17 cellular contexts compared by ENCODE assay signal in genomic region chr19:23718802-23719201, GRCh38. TPM values are rescaled to one million over a fixed set of nuclear protein-coding genes. Genes with fewer than 3 reads are reported as not detected.
DNase-seq lines count a peak whose midpoint lies in the region; ATAC-seq and TF ChIP-seq lines count a peak whose summit lies in the region.
"Had no signal": no experiment of that assay in that cellular context is flagged by ENCODE, and none has a peak within 500 bp of the region (broad histone marks: within the 10 kb centered on the region; RNA-seq: fewer than 3 reads in every experiment).

No MANE protein-coding gene starts in this region.

- H3K18ac ChIP-seq in trophoblast cell (ENCODE audit: low read length), result no peak overlapping the region

- no peaks in the 10 kb centered on the region for H3K27me3 ChIP-seq in endodermal cell (ENCODE audit: control insufficient read depth, insufficient read depth, low read length, poor library complexity, severe bottlenecking)
- H3K27me3 ChIP-seq in trophoblast cell (ENCODE audit: insufficient read depth, low read length), result no peaks in the 10 kb centered on the region
- H3K27me3 ChIP-seq: SJSA1 had no signal

- H3K4me1 ChIP-seq in ES-I3 (ENCODE audit: insufficient read depth, low read length) (peaks cover 6% of the 10 kb centered on the region; the same call in 1 of the 2 replicates), endodermal cell (ENCODE audit: control insufficient read depth, insufficient read depth, low read length) (no peaks in the 10 kb centered on the region), trophoblast cell (ENCODE audit: control insufficient read depth in 1 of 2, insufficient read depth in 2 of 2, low read length in 2 of 2) (no peaks in the 10 kb centered on the region)
- H3K4me1 ChIP-seq: A549, HAP-1, SJSA1 had no signal

- H3K14ac ChIP-seq in trophoblast cell (ENCODE audit: low read length), result no peak overlapping the region

- H3K4me3 ChIP-seq in endodermal cell (ENCODE audit: low read length) (no peak overlapping the region), trophoblast cell (ENCODE audit: low read depth, low read length) (no peak overlapping the region)
- H3K4me3 ChIP-seq: A549, HAP-1, SJSA1 had no signal

- TF ChIP-seq CTCF in endodermal cell (conservative IDR thresholded peaks at IDR 0.05), result no peak

- H4K8ac ChIP-seq in trophoblast cell (ENCODE audit: low read depth, low read length), result no peak overlapping the region

- H3K4ac ChIP-seq in trophoblast cell (ENCODE audit: low read depth, low read length), result no peak overlapping the region

- H4K91ac ChIP-seq in trophoblast cell (ENCODE audit: low read depth, low read length), result no peak overlapping the region

- peak overlapping the region; percentile 43 for H3K4me2 ChIP-seq in trophoblast cell (ENCODE audit: low read length)
- H3K4me2 ChIP-seq: A549 had no signal

- no peak overlapping the region for H2AFZ ChIP-seq in trophoblast cell (ENCODE audit: insufficient read depth, low read length, poor library complexity)

- no peaks in the 10 kb centered on the region for H3K79me2 ChIP-seq in trophoblast cell (ENCODE audit: control insufficient read depth, insufficient read depth, low read length, poor library complexity)

- H3K9me3 Mint-ChIP-seq in endodermal cell, result no peaks in the 10 kb centered on the region

- DNase-seq in NCI-H82 treated with DMSO at 0.1 percent for 48 hours (lab: John Stamatoyannopoulos, UW; ENCODE audit: unreplicated experiment), result peak; percentile 38
- peak; percentile 66 for DNase-seq in endodermal cell
- DNase-seq in trophoblast cell, result no peak
- DNase-seq: DMS53, NCI-H146, NCI-H2081 treated with DMSO at 0.1 percent for 48 hours, NCI-H2227 treated with DMSO at 0.1 percent for 48 hours, NCI-H524 treated with DMSO at 0.1 percent for 48 hours, PC-3 had no signal

- no peak overlapping the region for H2AK5ac ChIP-seq in trophoblast cell (ENCODE audit: low read length)

- H3K23ac ChIP-seq in trophoblast cell (ENCODE audit: low read length), result no peak overlapping the region

- H3K9me3 ChIP-seq in ES-I3 (ENCODE audit: control insufficient read depth, insufficient read depth, low read length), result no peaks in the 10 kb centered on the region
- H3K9me3 ChIP-seq in endodermal cell (ENCODE audit: control insufficient read depth, low read length), result peaks cover 19% of the 10 kb centered on the region
- H3K9me3 ChIP-seq in trophoblast cell (ENCODE audit: insufficient read depth, low read depth, low read length), result no peaks in the 10 kb centered on the region
- H3K9me3 ChIP-seq: HAP-1 had no signal

- no peak overlapping the region for H2BK120ac ChIP-seq in trophoblast cell (ENCODE audit: insufficient read depth, low read length, poor library complexity)

- H3K4me1 Mint-ChIP-seq in endodermal cell, result peaks cover 20% of the 10 kb centered on the region

- H2BK5ac ChIP-seq in trophoblast cell (ENCODE audit: low read depth, low read length, poor library complexity), result no peak overlapping the region

- H3K9ac ChIP-seq in ES-I3 (ENCODE audit: low read depth, low read length) (peak overlapping the region; percentile 48; the same call in 1 of the 2 replicates), endodermal cell (ENCODE audit: extremely low read depth, low read length, poor library complexity, severe bottlenecking) (no peak overlapping the region), trophoblast cell (ENCODE audit: low read length) (no peak overlapping the region)

- no peak overlapping the region for H4K12ac ChIP-seq in trophoblast cell (ENCODE audit: low read depth, low read length)

- no peaks in the 10 kb centered on the region for H3K36me3 Mint-ChIP-seq in endodermal cell (ENCODE audit: low read depth)
- H3K36me3 Mint-ChIP-seq: CD14-positive monocyte had no signal

- 4 to 10% methylated on average over 5 to 11 of the region's 12 CpGs for WGBS in endodermal cell (ENCODE audit: insufficient coverage in 1 of 2, insufficient read length in 1 of 2), 2 experiments
- no CpG with 5 or more reads among the region's 12 CpGs for WGBS in trophoblast cell (ENCODE audit: extremely low coverage, insufficient coverage, insufficient read length)

- H3K27ac ChIP-seq in endodermal cell (ENCODE audit: low read depth, low read length) (no peak overlapping the region), trophoblast cell (ENCODE audit: low read depth, low read length) (no peak overlapping the region)
- H3K27ac ChIP-seq: A549, SJSA1 had no signal

- peak overlapping the region; percentile 48 for H3K4me3 Mint-ChIP-seq in endodermal cell
- H3K4me3 Mint-ChIP-seq: CD14-positive monocyte had no signal

- H3K27me3 Mint-ChIP-seq in endodermal cell (ENCODE audit: insufficient read depth), result peaks cover 6% of the 10 kb centered on the region

- H3K27ac Mint-ChIP-seq in endodermal cell, result peak overlapping the region; percentile 9
- H3K27ac Mint-ChIP-seq: CD14-positive monocyte had no signal

- ATAC-seq in GM21447 (IDR thresholded peaks at IDR 0.05; ENCODE audit: unreplicated experiment), result no peak
- ATAC-seq in GM19455 (IDR thresholded peaks at IDR 0.05; ENCODE audit: unreplicated experiment), result no peak
- ATAC-seq in GM19463 (IDR thresholded peaks at IDR 0.05; ENCODE audit: unreplicated experiment), result no peak
- ATAC-seq: A549, PC-3 had no signal

- H3K79me1 ChIP-seq in trophoblast cell (ENCODE audit: low read length), result no peaks in the 10 kb centered on the region

- H2BK12ac ChIP-seq in trophoblast cell (ENCODE audit: low read length), result no peak overlapping the region

- H3K36me3 ChIP-seq in ES-I3 (ENCODE audit: insufficient read depth, low read length), result no peaks in the 10 kb centered on the region
- H3K36me3 ChIP-seq in endodermal cell (ENCODE audit: control insufficient read depth, insufficient read depth, low read length), result no peaks in the 10 kb centered on the region
- no peaks in the 10 kb centered on the region for H3K36me3 ChIP-seq in trophoblast cell (ENCODE audit: control insufficient read depth in 1 of 2, insufficient read depth in 2 of 2, low read length in 2 of 2)
- H3K36me3 ChIP-seq: HAP-1, SJSA1 had no signal

RNA-seq across cellular contexts. Expression of gene ZNF675, which starts 31.8 kb away (rescaled TPM):
- total RNA-seq in endodermal cell, result 10 to 100 TPM; 26.7 to 29.9 TPM
- 22.9 TPM for polyA plus RNA-seq in endodermal cell (2013, experiment 1 of 2)
- 21.4 TPM for polyA plus RNA-seq in endodermal cell (2013, experiment 2 of 2)
- polyA plus RNA-seq in trophoblast cell (2013), result 11.8 and 12.6 TPM in 2 replicates

RNA-seq across cellular contexts. Expression of gene ZNF681, which starts 39.9 kb away (rescaled TPM):
- 10 to 100 TPM in 1 of 2 donors, 1 to 10 TPM in 1; 3.5 to 11.3 TPM for total RNA-seq in endodermal cell
- 7.9 TPM for polyA plus RNA-seq in endodermal cell (2013, experiment 1 of 2)
- 7.0 TPM for polyA plus RNA-seq in endodermal cell (2013, experiment 2 of 2)
- polyA plus RNA-seq in trophoblast cell (2013), result 2.0 and 2.5 TPM in 2 replicates

Comparison
In these comparisons a context has a peak if more than half of its experiments do, and no peak if none do; other contexts are left out.
1. DNase-seq: peak in NCI-H82 treated with DMSO at 0.1 percent for 48 hours (single experiment) and endodermal cell (single experiment); none in trophoblast cell (0 of 2).